Comparison of ENCODE assay signal across 25 cellular contexts in the genomic region with DNA sequence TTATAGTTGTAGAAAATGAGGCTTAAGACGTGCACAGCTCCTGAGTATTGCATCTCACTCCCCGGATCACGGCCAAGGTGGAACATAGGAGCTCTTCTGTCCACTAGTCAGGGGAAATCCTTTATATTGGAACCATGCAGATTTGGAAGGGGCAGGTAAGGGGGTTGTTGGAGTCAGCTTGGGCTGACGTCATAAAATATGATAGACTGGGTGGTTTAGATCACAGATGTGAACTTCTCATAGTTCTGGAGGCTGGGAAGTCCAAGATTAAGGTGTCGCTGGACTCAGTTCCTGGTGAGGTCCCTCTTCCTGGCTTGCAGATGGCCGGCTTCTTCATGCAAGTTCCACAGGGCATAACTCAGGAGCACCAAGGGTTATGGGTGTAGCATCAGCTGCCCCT. TPM values are rescaled to one million over a fixed set of nuclear protein-coding genes. Genes with fewer than 3 reads are reported as not detected.
"Had no signal": no experiment of that assay in that cellular context is flagged by ENCODE, and none has a peak within 500 bp of the region (broad histone marks: within the 10 kb centered on the region; RNA-seq: fewer than 3 reads in every experiment).

No MANE protein-coding gene starts in this region.

- H3K27ac ChIP-seq: HL-60, RWPE1 had no signal

- H3K9ac ChIP-seq: SK-N-SH had no signal

- H3K9me3 ChIP-seq: SK-N-SH had no signal

- DNase-seq: KBM-7; NCI-H1092; NCI-H1105 treated with DMSO at 0.1 percent for 48 hours; NCI-H1417 treated with DMSO at 0.1 percent for 48 hours; NCI-H146; NCI-H1694 treated with DMSO at 0.1 percent for 48 hours; NCI-H1930; NCI-H2081; NCI-H2107; NCI-H2227 treated with DMSO at 0.1 percent for 48 hours; NCI-H524 treated with DMSO at 0.1 percent for 48 hours; NCI-H774; NK-92 treated with Interleukin-12 subunit alpha and Interleukin-12 subunit beta, amount 100 ng/mL, for 24 hours; PC-3; SHP77; SW 1271; T-cell had no signal

- ATAC-seq: Panc1, PC-3, T-cell had no signal

- H3K4me2 ChIP-seq: SK-N-SH had no signal

RNA-seq across cellular contexts. Expression of a gene that starts 5.6 kb away (rescaled TPM):
- total RNA-seq: LHCN-M2, MCF 10A, OCI-LY7, SK-MEL-5 had no signal
